8 cellular contexts compared by ENCODE assay signal in genomic region chr19:382578-382977, GRCh38. TPM values are rescaled to one million over a fixed set of nuclear protein-coding genes. Genes with fewer than 3 reads are reported as not detected.
DNase-seq lines count a peak whose midpoint lies in the region; ATAC-seq, FAIRE-seq and TF ChIP-seq lines count a peak whose summit lies in the region.
"Not testable (repeated sequence)": the region's sequence is repeated elsewhere in the genome, so short reads cannot be mapped to it uniquely, and the experiment has no call there.

No MANE protein-coding gene starts in this region.

- H3K27me3 Mint-ChIP-seq in CD8-positive, alpha-beta T cell (ENCODE audit: low read depth): peaks cover 58% of the 10 kb centered on the region
- peaks cover 15% of the 10 kb centered on the region for H3K27me3 Mint-ChIP-seq in glutamatergic neuron (ENCODE audit: unreplicated experiment)

- not testable (repeated sequence) for H3K4me1 Mint-ChIP-seq in CD8-positive, alpha-beta T cell (ENCODE audit: low read depth)
- H3K4me1 Mint-ChIP-seq in glutamatergic neuron (ENCODE audit: low read depth, unreplicated experiment): peaks cover 18% of the 10 kb centered on the region

- DNase-seq in CD8-positive, alpha-beta T cell: peak in 1 of 7 experiments; percentile 55
- peak; percentile 85 for DNase-seq in MV-4-11 (lab: John Stamatoyannopoulos, UW)
- peak; percentile 83 for DNase-seq in RCC 7860 (ENCODE audit: low spot score)
- DNase-seq in activated CD4-positive, alpha-beta T cell treated with anti-CD3 and anti-CD28 coated beads, Interleukin-2, amount 50 U/mL, for 4 hours: peak; percentile 30 to 33
- peak; percentile 11 for DNase-seq in astrocyte of the cerebellum (ENCODE audit: low read depth)
- not testable (repeated sequence) for DNase-seq in glutamatergic neuron
- peak; percentile 5 for DNase-seq in stimulated activated CD8-positive, alpha-beta memory T cell treated with anti-CD3 and anti-CD28 coated beads, Interleukin-12 subunit alpha, Interleukin-12 subunit beta, amount 100 ng/mL, for 1 hour (ENCODE audit: low read depth)

- peaks cover 10% of the 10 kb centered on the region for H3K27me3 ChIP-seq in CD8-positive, alpha-beta T cell (ENCODE audit: insufficient read depth, low read length)

- CTCF ChIA-PET in CD8-positive, alpha-beta T cell (lab: Charles Lee): not testable (repeated sequence)

- not testable (repeated sequence) for H3K4me3 ChIP-seq in CD8-positive, alpha-beta T cell (ENCODE audit: low read depth, low read length); astrocyte of the cerebellum (ENCODE audit: low read depth, low read length)

- H3K27ac Mint-ChIP-seq in CD8-positive, alpha-beta T cell: not testable (repeated sequence)
- peak overlapping the region; percentile 75 for H3K27ac Mint-ChIP-seq in glutamatergic neuron (ENCODE audit: unreplicated experiment)

- not testable (repeated sequence) for H3K4me1 ChIP-seq in CD8-positive, alpha-beta T cell (ENCODE audit: insufficient read depth, low read length)

- POLR2A ChIA-PET in CD8-positive, alpha-beta T cell (lab: Charles Lee): not testable (repeated sequence)

- H3K36me3 Mint-ChIP-seq in CD8-positive, alpha-beta T cell: not testable (repeated sequence)
- peaks cover 14% of the 10 kb centered on the region for H3K36me3 Mint-ChIP-seq in glutamatergic neuron (ENCODE audit: unreplicated experiment)

- H3K27ac ChIP-seq in CD8-positive, alpha-beta T cell (ENCODE audit: low read depth, low read length): not testable (repeated sequence)

- not testable (repeated sequence) for H3K9me3 Mint-ChIP-seq in CD8-positive, alpha-beta T cell
- H3K9me3 Mint-ChIP-seq in glutamatergic neuron (ENCODE audit: unreplicated experiment): peaks cover 21% of the 10 kb centered on the region

- not testable (repeated sequence) for H3K36me3 ChIP-seq in CD8-positive, alpha-beta T cell (ENCODE audit: insufficient read depth, low read length)

- ATAC-seq in CD8-positive, alpha-beta T cell: peak; percentile 77
- peak; percentile 70 for ATAC-seq in GM21381 (IDR thresholded peaks at IDR 0.05; ENCODE audit: unreplicated experiment)

- not testable (repeated sequence) for TF ChIP-seq CTCF in CD8-positive, alpha-beta T cell (IDR thresholded peaks at IDR 0.05); astrocyte of the cerebellum (IDR thresholded peaks at IDR 0.05; ENCODE audit: low read depth, low read length, missing control alignments); glutamatergic neuron (IDR thresholded peaks at IDR 0.05; ENCODE audit: partially characterized antibody, unreplicated experiment)

- H3K9me3 ChIP-seq in CD8-positive, alpha-beta T cell (ENCODE audit: low read length): not testable (repeated sequence)

- FAIRE-seq in RCC 7860 (lab: Jason Lieb, UNC): peak; percentile 72

- intact Hi-C loops in CD8-positive, alpha-beta T cell (cut with DNase I, micrococcal nuclease): not testable (repeated sequence)

- in situ Hi-C loops in astrocyte of the cerebellum (cut with HindIII; ENCODE audit: low sequenced_read_pairs): not testable (repeated sequence)

- H3K4me3 Mint-ChIP-seq in CD8-positive, alpha-beta T cell; glutamatergic neuron (ENCODE audit: unreplicated experiment): not testable (repeated sequence)

RNA-seq across cellular contexts. Expression of gene C2CD4C, which starts 26.4 kb away (rescaled TPM):
- total RNA-seq in CD8-positive, alpha-beta T cell: not detected
- total RNA-seq in glutamatergic neuron (ENCODE audit: unreplicated experiment): 9.6 TPM

RNA-seq across cellular contexts. Expression of gene MIER2, which starts 38.0 kb away (rescaled TPM):
- total RNA-seq in CD8-positive, alpha-beta T cell: 10 to 100 TPM; 10.5 to 11.0 TPM
- 47.3 TPM for total RNA-seq in glutamatergic neuron (ENCODE audit: unreplicated experiment)

Comparison
In these comparisons a context has a peak if more than half of its experiments do, and no peak if none do; other contexts are left out.
1. RNA of gene C2CD4C, which starts 26.4 kb away (total RNA-seq): 9.6 TPM in glutamatergic neuron (single experiment); not detected in CD8-positive, alpha-beta T cell; every median in the first group is over 10 times any median in the second.